ENCODE assay signal across 23 cellular contexts in genomic region chr15:77853008-77853328, GRCh38.
"Had no signal": no experiment of that assay in that cellular context is flagged by ENCODE, and none has a peak within 500 bp of the region (broad histone marks: within the 10 kb centered on the region; RNA-seq: fewer than 3 reads in every experiment).

No MANE protein-coding gene starts in this region.

- H3K36me3 ChIP-seq: esophagus squamous epithelium, gastroesophageal sphincter, pancreas, prostate gland, right lobe of liver, tibial nerve had no signal

- H3K27ac ChIP-seq: esophagus squamous epithelium, gastroesophageal sphincter, pancreas, prostate gland, right lobe of liver, testis, tibial nerve had no signal

- ATAC-seq: gastroesophageal sphincter; left cardiac atrium; left ventricle myocardium superior; naive thymus-derived CD8-positive, alpha-beta T cell; pancreas; right lobe of liver; stimulated activated naive B cell treated with anti-CD40 and anti-IgM and Interleukin-4, amounts not matched to agents 10 μg/mL and 1 μg/mL and 100 μg/mL, for 72 hours; stimulated activated naive CD8-positive, alpha-beta T cell treated with anti-CD3 and anti-CD28 coated beads, Interleukin-15, amount 100 ng/mL, for 72 hours had no signal

- H3K4me1 Mint-ChIP-seq: immature natural killer cell; stimulated activated naive B cell treated with anti-CD40 and anti-IgM and Interleukin-4, amounts not matched to agents 10 μg/mL and 1 μg/mL and 100 μg/mL, for 72 hours; stimulated activated naive CD8-positive, alpha-beta T cell treated with anti-CD3 and anti-CD28 coated beads, Interleukin-15, amount 100 ng/mL, for 72 hours had no signal

- H3K36me3 Mint-ChIP-seq: immature natural killer cell; naive thymus-derived CD8-positive, alpha-beta T cell had no signal

- H3K4me1 ChIP-seq: esophagus squamous epithelium, gastroesophageal sphincter, pancreas, prostate gland, right lobe of liver, testis had no signal

- H3K4me3 Mint-ChIP-seq: immature natural killer cell; naive thymus-derived CD8-positive, alpha-beta T cell; neural crest cell; stimulated activated naive B cell treated with anti-CD40 and anti-IgM and Interleukin-4, amounts not matched to agents 10 μg/mL and 1 μg/mL and 100 μg/mL, for 72 hours; stimulated activated naive CD8-positive, alpha-beta T cell treated with anti-CD3 and anti-CD28 coated beads, Interleukin-15, amount 100 ng/mL, for 72 hours had no signal

- H3K9me3 ChIP-seq: pancreas, prostate gland, right lobe of liver, testis had no signal

- DNase-seq: cerebellar nuclear complex; dermis blood vessel endothelial cell; esophagus squamous epithelium; foreskin fibroblast; glutamatergic neuron; immature natural killer cell; left cardiac atrium; left ventricle myocardium superior; mesendoderm; nucleus accumbens; stimulated activated CD4-positive, alpha-beta T cell treated with anti-CD3 and anti-CD28 coated beads, Interleukin-2, amount 100 ng/mL, for 24 hours; stimulated activated CD4-positive, alpha-beta T cell treated with anti-CD3 and anti-CD28 coated beads, Interleukin-4, amount 100 ng/mL, for 4 hours; stimulated activated naive B cell treated with anti-CD40 and anti-IgM and Interleukin-4, amounts not matched to agents 10 μg/mL and 1 μg/mL and 100 μg/mL, for 72 hours; stimulated activated naive CD8-positive, alpha-beta T cell treated with anti-CD3 and anti-CD28 coated beads, Interleukin-15, amount 100 ng/mL, for 72 hours; testis had no signal

- H3K27ac Mint-ChIP-seq: immature natural killer cell; naive thymus-derived CD8-positive, alpha-beta T cell; stimulated activated naive B cell treated with anti-CD40 and anti-IgM and Interleukin-4, amounts not matched to agents 10 μg/mL and 1 μg/mL and 100 μg/mL, for 72 hours; stimulated activated naive CD8-positive, alpha-beta T cell treated with anti-CD3 and anti-CD28 coated beads, Interleukin-15, amount 100 ng/mL, for 72 hours had no signal

- H3K4me3 ChIP-seq: esophagus squamous epithelium, gastroesophageal sphincter, lung, pancreas, prostate gland, right lobe of liver, tibial nerve had no signal

- H3K27me3 ChIP-seq: pancreas, right lobe of liver, testis had no signal
